ENCODE assay signal across 8 cellular contexts in genomic region chr10:122140941-122141623, GRCh38.
DNase-seq lines count a peak whose midpoint lies in the region; ATAC-seq and TF ChIP-seq lines count a peak whose summit lies in the region.

No MANE protein-coding gene starts in this region.

- peaks cover 55% of the 10 kb centered on the region for H3K4me1 ChIP-seq in psoas muscle

- no peak overlapping the region for H3K4me3 ChIP-seq in fibroblast of villous mesenchyme (ENCODE audit: low read depth, low read length)
- no peak overlapping the region for H3K4me3 ChIP-seq in psoas muscle

- H3K27me3 ChIP-seq in psoas muscle (ENCODE audit: insufficient read depth in 3 of 3, low read length in 2 of 3) = no peaks in the 10 kb centered on the region

- intact Hi-C loops in psoas muscle (cut with DNase I) = loop anchor here in 1 of 2 donors (2.0 to 5.0 kb wide), 2 partner anchors 78 to 91 kb away; no protein-coding TSS in a partner anchor

- H3K27ac ChIP-seq in RWPE1 = peak overlapping the region; percentile 98
- H3K27ac ChIP-seq in psoas muscle = peak overlapping the region; percentile 90

- WGBS in psoas muscle, 3 donors = 2 to 14% (median 7%) methylated on average over 9 to 10 of the region's 10 CpGs

- H3K36me3 ChIP-seq in psoas muscle (ENCODE audit: insufficient read depth in 1 of 2, low read depth in 1 of 2) = peaks cover 4 to 59% of the 10 kb centered on the region in 2 donors

- ATAC-seq in psoas muscle = peak; percentile 84 to 88 (median 88)
- no peak for ATAC-seq in HG03520 (IDR thresholded peaks at IDR 0.05; ENCODE audit: unreplicated experiment)
- no peak for ATAC-seq in HG03521 (IDR thresholded peaks at IDR 0.05; ENCODE audit: unreplicated experiment)
- ATAC-seq in GM18519 (IDR thresholded peaks at IDR 0.05; ENCODE audit: low FRiP score, unreplicated experiment) = no peak

- in situ Hi-C loops in GM13976 (cut with MboI; ENCODE audit: low sequenced_read_pairs, unreplicated experiment) = no loop called here

- TF ChIP-seq CTCF in RWPE1 (conservative IDR thresholded peaks at IDR 0.05; ENCODE audit: low read depth) = no peak
- no peak for TF ChIP-seq CTCF in fibroblast of villous mesenchyme (IDR thresholded peaks at IDR 0.05; ENCODE audit: insufficient read depth, low read depth, low read length)
- TF ChIP-seq CTCF in psoas muscle (IDR thresholded peaks at IDR 0.05) = peak; percentile 3
- TF ChIP-seq CTCF in GM13976 (IDR thresholded peaks at IDR 0.05; ENCODE audit: borderline replicate concordance, control extremely low read depth, extremely low read depth, insufficient read depth, missing control alignments) = no peak

- peak; percentile 40 for DNase-seq in ELF-1 (ENCODE audit: low read depth, low spot score)
- peak; percentile 94 for DNase-seq in RWPE1 (ENCODE audit: low spot score)
- peak; percentile 96 for DNase-seq in fibroblast of villous mesenchyme (ENCODE audit: low read depth)
- DNase-seq in psoas muscle = peak; percentile 94 to 98
- no peak for DNase-seq in GM13976 (ENCODE audit: low spot score)

- CTCF ChIA-PET in RWPE1 (lab: Yijun Ruan, JAX) = interaction anchor here (0.6 to 1.1 kb wide), 3 partner anchors 30 to 165 kb away, joined by 3 read pairs; no protein-coding TSS in a partner anchor

- no peaks in the 10 kb centered on the region for H3K9me3 ChIP-seq in psoas muscle

- POLR2A ChIA-PET in RWPE1 (lab: Yijun Ruan, JAX; ENCODE audit: low non-redundant PET) = no interaction called here

Comparison
In these comparisons a context has a peak if more than half of its experiments do, and no peak if none do; other contexts are left out.
1. ATAC-seq: peak in psoas muscle (4 of 4); none in HG03520 (single experiment), HG03521 (single experiment) and GM18519 (single experiment).